In the genomic region with DNA sequence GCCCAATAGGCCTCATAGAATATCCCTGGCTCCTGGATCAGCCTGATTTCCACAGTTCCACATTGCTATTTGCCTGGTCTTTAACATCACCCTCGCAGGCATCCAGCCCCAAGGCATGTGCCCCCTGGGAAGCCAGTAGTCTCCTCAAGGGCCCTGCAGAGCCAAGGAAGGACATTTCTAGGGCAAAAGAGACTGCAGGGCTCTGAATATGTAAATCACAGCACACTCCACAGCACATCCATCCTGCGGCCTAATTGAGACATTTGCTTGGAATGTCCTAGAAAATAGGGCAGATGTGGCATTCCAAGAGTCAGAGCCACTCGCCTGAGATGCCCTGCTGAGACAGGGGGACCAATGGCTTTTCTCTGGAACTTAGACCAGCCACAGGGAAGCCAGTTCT, we compare ENCODE assay signal across 35 cellular contexts. TPM values are rescaled to one million over a fixed set of nuclear protein-coding genes. Genes with fewer than 3 reads are reported as not detected.
"Had no signal": no experiment of that assay in that cellular context is flagged by ENCODE, and none has a peak within 500 bp of the region (broad histone marks: within the 10 kb centered on the region; RNA-seq: fewer than 3 reads in every experiment).

No MANE protein-coding gene starts in this region.

- H3K9me3 ChIP-seq: esophagus muscularis mucosa, heart right ventricle, lower lobe of right lung, mucosa of descending colon, right atrium auricular region, stomach, testis, tibial artery, upper lobe of left lung had no signal

- H3K36me3 Mint-ChIP-seq: immature natural killer cell; mesothelial cell of epicardium; naive B cell; natural killer cell treated with Interleukin-12 subunit alpha and Interleukin-12 subunit beta and Interleukin-15 and Interleukin-18, amount 100 ng/mL, for 72 hours; stimulated activated effector memory CD8-positive, alpha-beta T cell treated with anti-CD3 and anti-CD28 coated beads, Interleukin-12 subunit alpha, Interleukin-12 subunit beta, amount 100 ng/mL, for 72 hours had no signal

- H3K4me1 ChIP-seq: esophagus muscularis mucosa, heart right ventricle, lower lobe of right lung, right atrium auricular region, stomach, testis, tibial artery, upper lobe of left lung had no signal

- ATAC-seq: left ventricle myocardium superior; lower lobe of right lung; mucosa of descending colon; natural killer cell treated with Interleukin-12 subunit alpha and Interleukin-12 subunit beta and Interleukin-15 and Interleukin-18, amount 100 ng/mL, for 72 hours; sciatic nerve; stimulated activated effector memory CD8-positive, alpha-beta T cell treated with anti-CD3 and anti-CD28 coated beads, Interleukin-12 subunit alpha, Interleukin-12 subunit beta, amount 100 ng/mL, for 72 hours had no signal

- H3K27ac ChIP-seq: dorsolateral prefrontal cortex, esophagus muscularis mucosa, heart right ventricle, lower lobe of right lung, parathyroid adenoma, right atrium auricular region, stomach, testis, tibial artery, upper lobe of left lung had no signal

- H3K4me1 Mint-ChIP-seq: immature natural killer cell; mesothelial cell of epicardium; neural crest cell; stimulated activated effector memory CD8-positive, alpha-beta T cell treated with anti-CD3 and anti-CD28 coated beads, Interleukin-12 subunit alpha, Interleukin-12 subunit beta, amount 100 ng/mL, for 72 hours had no signal

- H3K4me3 ChIP-seq: dorsolateral prefrontal cortex, esophagus muscularis mucosa, heart right ventricle, lower lobe of right lung, mucosa of descending colon, right atrium auricular region, smooth muscle cell, stomach, testis, tibial artery, upper lobe of left lung had no signal

- H3K27me3 ChIP-seq: right atrium auricular region, testis, upper lobe of left lung had no signal

- H3K9me3 Mint-ChIP-seq: immature natural killer cell; natural killer cell treated with Interleukin-12 subunit alpha and Interleukin-12 subunit beta and Interleukin-15 and Interleukin-18, amount 100 ng/mL, for 72 hours; neural crest cell had no signal

- DNase-seq: cerebellar nuclear complex; dorsolateral prefrontal cortex; effector CD4-positive, alpha-beta T cell; foreskin melanocyte; glutamatergic neuron; heart right ventricle; hippocampal formation; immature natural killer cell; left ventricle myocardium superior; lower lobe of right lung; mucosa of descending colon; naive B cell; stimulated activated CD4-positive, alpha-beta T cell treated with anti-CD3 and anti-CD28 coated beads, Interleukin-12 subunit alpha, Interleukin-12 subunit beta, amount 100 ng/mL, for 4 hours; stimulated activated CD4-positive, alpha-beta T cell treated with anti-CD3 and anti-CD28 coated beads, Interleukin-2, amount 100 ng/mL, for 24 hours; stimulated activated CD4-positive, alpha-beta T cell treated with anti-CD3 and anti-CD28 coated beads, Interleukin-4, amount 100 ng/mL, for 24 hours; stimulated activated naive CD4-positive, alpha-beta T cell treated with Interleukin-2 at 50 U/mL for 16 hours; stomach; substantia nigra; testis; upper lobe of left lung had no signal

- H3K4me3 Mint-ChIP-seq: immature natural killer cell; mesothelial cell of epicardium; naive B cell; natural killer cell treated with Interleukin-12 subunit alpha and Interleukin-12 subunit beta and Interleukin-15 and Interleukin-18, amount 100 ng/mL, for 72 hours; neural crest cell; stimulated activated effector memory CD8-positive, alpha-beta T cell treated with anti-CD3 and anti-CD28 coated beads, Interleukin-12 subunit alpha, Interleukin-12 subunit beta, amount 100 ng/mL, for 72 hours had no signal

- H3K36me3 ChIP-seq: esophagus muscularis mucosa, heart right ventricle, lower lobe of right lung, right atrium auricular region, stomach, tibial artery, upper lobe of left lung had no signal

- H3K27ac Mint-ChIP-seq: immature natural killer cell; mesothelial cell of epicardium; naive B cell; natural killer cell treated with Interleukin-12 subunit alpha and Interleukin-12 subunit beta and Interleukin-15 and Interleukin-18, amount 100 ng/mL, for 72 hours; progenitor cell of endocrine pancreas; stimulated activated effector memory CD8-positive, alpha-beta T cell treated with anti-CD3 and anti-CD28 coated beads, Interleukin-12 subunit alpha, Interleukin-12 subunit beta, amount 100 ng/mL, for 72 hours had no signal

RNA-seq across cellular contexts. Expression of gene C16orf78, which starts 11.4 kb away (rescaled TPM):
- total RNA-seq: dorsolateral prefrontal cortex; epithelial cell of proximal tubule; esophagus muscularis mucosa; fibroblast of lung; heart right ventricle; left ventricle myocardium superior; lower lobe of right lung; mesothelial cell of epicardium; mucosa of descending colon; natural killer cell treated with Interleukin-12 subunit alpha and Interleukin-12 subunit beta and Interleukin-15 and Interleukin-18, amount 100 ng/mL, for 72 hours; neural crest cell; osteoblast; progenitor cell of endocrine pancreas; right atrium auricular region; sciatic nerve; smooth muscle cell; stomach; upper lobe of left lung had no signal
- polyA plus RNA-seq: fibroblast of lung, heart right ventricle, immature natural killer cell, keratinocyte, smooth muscle cell, stomach had no signal
